In the genomic region with DNA sequence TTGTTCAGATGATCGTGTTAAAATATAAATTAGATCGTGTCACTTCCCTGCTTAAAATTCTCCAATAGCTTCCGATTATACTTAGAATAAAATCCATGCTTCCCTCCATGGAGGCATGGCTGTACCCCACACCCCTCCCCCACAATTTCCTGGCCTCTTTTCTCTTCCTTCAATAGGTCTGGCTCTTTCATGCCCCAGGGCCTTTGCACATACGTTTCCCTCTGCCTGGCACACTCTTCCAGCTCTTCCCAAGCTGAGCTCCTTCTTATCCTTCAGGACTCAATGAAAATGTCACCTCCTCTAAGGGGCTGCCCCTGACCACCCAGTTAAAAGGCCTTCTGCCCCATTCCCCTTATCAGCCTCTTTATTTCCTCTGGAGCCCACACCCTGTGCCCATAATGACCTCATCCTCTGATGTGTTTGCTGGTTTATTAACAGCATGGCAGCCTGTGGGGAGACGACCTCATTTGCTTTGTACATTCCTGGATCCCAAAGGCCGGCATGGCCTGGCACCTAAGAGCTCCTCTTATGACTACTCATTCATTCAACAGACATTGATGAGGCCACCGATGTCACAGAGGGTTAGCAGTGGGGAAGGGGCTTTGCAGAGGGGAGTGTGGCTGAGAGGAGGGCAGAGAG, we compare ENCODE assay signal across 25 cellular contexts. TPM values are rescaled to one million over a fixed set of nuclear protein-coding genes. Genes with fewer than 3 reads are reported as not detected.
A peak's percentile ranks its signal among the peaks of the same experiment; 100 is the strongest.
DNase-seq lines count a peak whose midpoint lies in the region; ATAC-seq, FAIRE-seq and TF ChIP-seq lines count a peak whose summit lies in the region.
"Had no signal": no experiment of that assay in that cellular context is flagged by ENCODE, and none has a peak within 500 bp of the region (broad histone marks: within the 10 kb centered on the region; RNA-seq: fewer than 3 reads in every experiment).

No MANE protein-coding gene starts in this region.

- peaks cover 84% of the 10 kb centered on the region for H3K4me1 Mint-ChIP-seq in brain
- peaks cover 50% of the 10 kb centered on the region for H3K4me1 Mint-ChIP-seq in mesothelial cell of epicardium

- H3K4me2 ChIP-seq in A549 = no peak overlapping the region
- H3K4me2 ChIP-seq: KMS-11 had no signal

- H3K36me3 ChIP-seq in MG63 = no peaks in the 10 kb centered on the region
- H3K36me3 ChIP-seq in right atrium auricular region = no peaks in the 10 kb centered on the region
- H3K36me3 ChIP-seq: HAP-1, Peyer's patch had no signal

- no peaks in the 10 kb centered on the region for H3K9me3 ChIP-seq in A549
- H3K9me3 ChIP-seq in MG63 = no peaks in the 10 kb centered on the region
- H3K9me3 ChIP-seq in right atrium auricular region = no peaks in the 10 kb centered on the region
- H3K9me3 ChIP-seq: HAP-1, Peyer's patch had no signal

- H3K9me3 Mint-ChIP-seq in brain (peaks cover 0 to 2% (median 0%) of the 10 kb centered on the region in 5 experiments), mesothelial cell of epicardium (no peaks in the 10 kb centered on the region)
- H3K9me3 Mint-ChIP-seq: CD4-positive, CD25-positive, alpha-beta regulatory T cell had no signal

- ATAC-seq in A549 (no peak), HG02981 (IDR thresholded peaks at IDR 0.05; ENCODE audit: unreplicated experiment) (no peak)
- ATAC-seq: SK-N-SH treated with all-trans-retinoic acid at 6 μM for 48 hours had no signal

- WGBS in A549 (ENCODE audit: missing lambda C conversion rate) = 81% methylated on average over 7 of the region's 7 CpGs

- H3K4me3 Mint-ChIP-seq in brain (peak overlapping the region in 3 of 5 experiments; percentile 32 to 46 (median 40)), mesothelial cell of epicardium (no peak overlapping the region)

- H3K27me3 ChIP-seq in MG63 (no peaks in the 10 kb centered on the region), right atrium auricular region (no peaks in the 10 kb centered on the region)
- H3K27me3 ChIP-seq: Peyer's patch had no signal

- intact Hi-C loops in posterior cingulate gyrus (cut with DNase I) = no loop called here

- no peak for TF ChIP-seq RAD21 in A549 (conservative IDR thresholded peaks at IDR 0.05 in 1 of 2, IDR thresholded peaks at IDR 0.05 in 1 of 2)

- POLR2A ChIA-PET in A549 (lab: Yijun Ruan, JAX) = no interaction called here

- TF ChIP-seq CTCF in A549 (IDR thresholded peaks at IDR 0.05) (no peak), brain (conservative IDR thresholded peaks at IDR 0.05) (no peak), mesothelial cell of epicardium (IDR thresholded peaks at IDR 0.05; ENCODE audit: unreplicated experiment) (no peak), right atrium auricular region (IDR thresholded peaks at IDR 0.05) (no peak)

- peak overlapping the region in 3 of 5 experiments; percentile 50 to 94 (median 82) for H3K27ac Mint-ChIP-seq in brain
- peak overlapping the region; percentile 18 for H3K27ac Mint-ChIP-seq in mesothelial cell of epicardium

- no peaks in the 10 kb centered on the region for H3K36me3 Mint-ChIP-seq in brain
- H3K36me3 Mint-ChIP-seq in mesothelial cell of epicardium = no peaks in the 10 kb centered on the region
- H3K36me3 Mint-ChIP-seq: CD4-positive, CD25-positive, alpha-beta regulatory T cell had no signal

- no peak for TF ChIP-seq POLR2A in A549 (IDR thresholded peaks at IDR 0.05; ENCODE audit: low read length)

- no peak overlapping the region for H3K27ac ChIP-seq in A549
- H3K27ac ChIP-seq in right atrium auricular region = no peak overlapping the region
- H3K27ac ChIP-seq: KMS-11, Peyer's patch had no signal

- no peak for DNase-seq in A549 (ENCODE audit: low read depth in 1 of 2, low spot score in 1 of 2)
- peak; percentile 54 for DNase-seq in MG63
- DNase-seq in mesothelial cell of epicardium (ENCODE audit: low spot score in 2 of 2, unreplicated experiment in 2 of 2) = no peak
- DNase-seq in posterior cingulate gyrus = no peak
- no peak for DNase-seq in midbrain (lab: John Stamatoyannopoulos, UW)
- DNase-seq in right atrium auricular region (ENCODE audit: low spot score) = no peak
- DNase-seq: 8988T; AML-193; CD4-positive, CD25-positive, alpha-beta regulatory T cell; DMS79; IMR-90; NCI-H1105; NCI-H146; NCI-H2029; NCI-H345; NCI-H524; NCI-H82; Peyer's patch had no signal

- H3K4me1 ChIP-seq in A549 = peaks cover under 1% of the 10 kb centered on the region; the same call in 1 of the 3 replicates
- H3K4me1 ChIP-seq in right atrium auricular region = peaks cover 0 to 14% of the 10 kb centered on the region in 2 donors
- H3K4me1 ChIP-seq: HAP-1, Peyer's patch had no signal

- CTCF ChIA-PET in A549 (lab: Yijun Ruan, JAX) = interaction anchor here (0.8 to 3.4 kb wide), 4 partner anchors 9 to 122 kb away, joined by 3 to 16 read pairs (median 4); partner anchors contain the start of gene FLRT1

- no peak for TF ChIP-seq EP300 in A549 (IDR thresholded peaks at IDR 0.05)

- H3K27me3 Mint-ChIP-seq in brain (no peaks in the 10 kb centered on the region), mesothelial cell of epicardium (ENCODE audit: low read depth) (no peaks in the 10 kb centered on the region)

- FAIRE-seq in A549 (lab: Jason Lieb, UNC) = no peak
- FAIRE-seq: HTR-8/SVneo had no signal

- H3K4me3 ChIP-seq in A549 (no peak overlapping the region), MG63 (no peak overlapping the region), right atrium auricular region (no peak overlapping the region)
- H3K4me3 ChIP-seq: HAP-1, Peyer's patch had no signal

TF ChIP-seq in A549, 52 proteins besides CTCF, POLR2A, EP300 and RAD21:
- TF ChIP-seq FOSB (CRISPR knock-in tag; IDR thresholded peaks at IDR 0.05) = no peak
- TF ChIP-seq KDM1A (IDR thresholded peaks at IDR 0.05; ENCODE audit: low read depth) = 0 out of 2 replicates have a peak, but pooled peaks have one; percentile 23
- TF ChIP-seq ZC3H11A (IDR thresholded peaks at IDR 0.05) = no peak

RNA-seq across cellular contexts. Expression of gene FLRT1, which starts 9.0 kb away (rescaled TPM):
- polyA plus RNA-seq in A549 (2011; rRNA removed) = 0.28 and 0.31 TPM in 2 replicates
- polyA plus RNA-seq in A549 (2012; cell fraction: cytosol; rRNA removed) = 0.08 and 0.10 TPM in 2 replicates
- 0.02 and 0.10 TPM in 2 replicates for polyA plus RNA-seq in A549 (2012; cell fraction: nucleus; rRNA removed)
- 0.07 to 0.13 TPM (median 0.10 TPM) in 3 replicates for polyA plus RNA-seq in A549 (2017; fragmentation: RNase III; extraction: RNeasy Plus Mini Kit Qiagen cat#74134 plus additional on column Dnase treatment)
- polyA minus RNA-seq in A549 (2011; rRNA and poly(A)+ RNA removed) = 0.58 and 0.73 TPM in 2 replicates
- total RNA-seq in MG63 (2014; rRNA removed; shearing (Covaris generic); ENCODE audit: low replicate concordance) = 0.25 TPM in 1 of 2 replicates, not detected in the other
- polyA plus RNA-seq in brain (ENCODE audit: insufficient read depth, low read depth, low replicate concordance) = 27.0 TPM
- total RNA-seq in mesothelial cell of epicardium = 7.1 to 7.9 TPM (median 7.3 TPM) in 3 replicates
- total RNA-seq in right atrium auricular region = 1 to 10 TPM in 1 of 2 donors, under 1 TPM in 1; 0.67 to 1.7 TPM
- total RNA-seq: CD4-positive, CD25-positive, alpha-beta regulatory T cell; OCI-LY7 had no signal

RNA-seq across cellular contexts. Expression of gene OTUB1, which starts 40.5 kb away (rescaled TPM):
- polyA plus RNA-seq in A549 (2011; rRNA removed) (109 and 113 TPM in 2 replicates), A549 (2017; fragmentation: RNase III; extraction: RNeasy Plus Mini Kit Qiagen cat#74134 plus additional on column Dnase treatment) (94.0 to 97.4 TPM (median 95.8 TPM) in 3 replicates), brain (ENCODE audit: insufficient read depth, low read depth, low replicate concordance) (215 TPM)
- polyA plus RNA-seq in A549 (2012; cell fraction: cytosol; rRNA removed) = 235 and 277 TPM in 2 replicates
- polyA plus RNA-seq in A549 (2012; cell fraction: nucleus; rRNA removed) = 475 and 538 TPM in 2 replicates
- 88.6 and 93.5 TPM in 2 replicates for polyA minus RNA-seq in A549 (2011; rRNA and poly(A)+ RNA removed)
- 56.9 and 98.7 TPM in 2 replicates for total RNA-seq in MG63 (2014; rRNA removed; shearing (Covaris generic); ENCODE audit: low replicate concordance)
- total RNA-seq in mesothelial cell of epicardium (98.0 to 99.7 TPM (median 98.7 TPM) in 3 replicates), right atrium auricular region (10 to 100 TPM; 55.9 to 57.1 TPM)

RNA-seq across cellular contexts. Expression of gene COX8A, which starts 52.3 kb away (rescaled TPM):
- polyA plus RNA-seq in A549 (2011; rRNA removed) (312 and 358 TPM in 2 replicates), A549 (2017; fragmentation: RNase III; extraction: RNeasy Plus Mini Kit Qiagen cat#74134 plus additional on column Dnase treatment) (750 to 794 TPM (median 759 TPM) in 3 replicates), brain (ENCODE audit: insufficient read depth, low read depth, low replicate concordance) (1,055 TPM)
- 1,415 and 1,671 TPM in 2 replicates for polyA plus RNA-seq in A549 (2012; cell fraction: cytosol; rRNA removed)
- 2,004 and 2,028 TPM in 2 replicates for polyA plus RNA-seq in A549 (2012; cell fraction: nucleus; rRNA removed)
- polyA minus RNA-seq in A549 (2011; rRNA and poly(A)+ RNA removed) = 299 and 328 TPM in 2 replicates
- total RNA-seq in MG63 (2014; rRNA removed; shearing (Covaris generic); ENCODE audit: low replicate concordance) = 297 and 593 TPM in 2 replicates
- total RNA-seq in mesothelial cell of epicardium (169 to 178 TPM (median 177 TPM) in 3 replicates), right atrium auricular region (1,000 to 10,000 TPM in 1 of 2 donors, 100 to 1,000 TPM in 1; 830 to 1,057 TPM)
